ENCODE assay signal across 10 cellular contexts in the genomic region with DNA sequence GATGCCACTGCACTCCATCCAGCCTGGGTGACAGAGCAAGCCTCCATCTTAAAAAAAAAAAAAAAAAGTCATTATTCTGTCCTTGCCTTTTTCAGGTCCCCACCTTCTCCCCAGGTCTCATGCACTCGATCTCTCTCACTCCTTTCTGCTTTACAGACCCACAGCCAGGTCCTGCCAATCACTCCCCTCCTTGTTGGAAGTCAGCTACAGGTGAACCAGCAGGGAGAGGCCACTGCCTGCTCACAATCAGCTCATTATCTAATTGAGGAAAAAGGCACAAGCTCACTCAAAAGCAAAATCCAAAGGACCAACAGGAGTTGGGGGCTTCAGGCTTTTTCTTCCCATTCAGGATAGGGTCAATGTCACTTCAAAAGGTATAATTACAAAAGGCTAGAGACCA. TPM values are rescaled to one million over a fixed set of nuclear protein-coding genes. Genes with fewer than 3 reads are reported as not detected.
A peak's percentile ranks its signal among the peaks of the same experiment; 100 is the strongest.
DNase-seq lines count a peak whose midpoint lies in the region; ATAC-seq and TF ChIP-seq lines count a peak whose summit lies in the region.
"Had no signal": no experiment of that assay in that cellular context is flagged by ENCODE, and none has a peak within 500 bp of the region (broad histone marks: within the 10 kb centered on the region; RNA-seq: fewer than 3 reads in every experiment).

No MANE protein-coding gene starts in this region.

- H3K36me3 Mint-ChIP-seq in T-helper 17 cell (ENCODE audit: low read depth), result peaks cover 6% of the 10 kb centered on the region

- no peak for DNase-seq in GM23248
- no peak for DNase-seq in T-helper 17 cell
- no peak for DNase-seq in fibroblast of mammary gland (ENCODE audit: low read depth)
- DNase-seq in skeletal muscle cell (ENCODE audit: low read depth), result no peak
- DNase-seq in G401 (ENCODE audit: low spot score), result no peak
- DNase-seq in prostate gland (ENCODE audit: low spot score), result no peak

- peak overlapping the region; percentile 96 for H3K4me3 Mint-ChIP-seq in T-helper 17 cell

- H3K4me1 ChIP-seq in GM23248 (ENCODE audit: insufficient read depth), result peaks cover 19% of the 10 kb centered on the region
- peaks cover 8% of the 10 kb centered on the region for H3K4me1 ChIP-seq in prostate gland (replicated peaks)

- H3K27ac Mint-ChIP-seq in T-helper 17 cell, result peak overlapping the region; percentile 85

- H4K20me1 ChIP-seq in GM23248 (ENCODE audit: insufficient read depth), result no peaks in the 10 kb centered on the region

- peaks cover 64% of the 10 kb centered on the region for H3K79me2 ChIP-seq in GM23248 (ENCODE audit: insufficient read depth)

- in situ Hi-C loops in GM23248 (cut with MboI), result no loop called here
- in situ Hi-C loops in G401 (cut with HindIII; ENCODE audit: low sequenced_read_pairs), result no loop called here

- H3K27me3 ChIP-seq in GM23248 (replicated peaks; ENCODE audit: insufficient read depth) (no peaks in the 10 kb centered on the region), prostate gland (replicated peaks; ENCODE audit: insufficient read depth) (no peaks in the 10 kb centered on the region)
- H3K27me3 ChIP-seq: cardiac muscle cell had no signal

- H3K9me3 ChIP-seq in GM23248 (ENCODE audit: low read depth) (no peaks in the 10 kb centered on the region), T-helper 17 cell (ENCODE audit: control insufficient read depth, low read length, poor library complexity, severe bottlenecking) (no peaks in the 10 kb centered on the region), prostate gland (no peaks in the 10 kb centered on the region)

- H3F3A ChIP-seq in GM23248 (ENCODE audit: insufficient read depth), result peaks cover 37% of the 10 kb centered on the region

- H3K9me2 ChIP-seq in GM23248 (ENCODE audit: insufficient read depth), result no peaks in the 10 kb centered on the region

- TF ChIP-seq CTCF in fibroblast of mammary gland (conservative IDR thresholded peaks at IDR 0.05; ENCODE audit: control insufficient read depth, insufficient read depth, low read depth, low read length) (no peak), prostate gland (IDR thresholded peaks at IDR 0.05) (no peak)

- ATAC-seq in T-helper 17 cell (no peak), HG03175 (IDR thresholded peaks at IDR 0.05; ENCODE audit: unreplicated experiment) (no peak), GM18511 (IDR thresholded peaks at IDR 0.05; ENCODE audit: unreplicated experiment) (no peak)

- no peaks in the 10 kb centered on the region for H3K27me3 Mint-ChIP-seq in T-helper 17 cell

- H3K9ac ChIP-seq in GM23248, result peak overlapping the region; percentile 91

- H2AFZ ChIP-seq in GM23248, result no peak overlapping the region

- no peak for TF ChIP-seq POLR2A in prostate gland (IDR thresholded peaks at IDR 0.05)

- H3K4me2 ChIP-seq in GM23248 (ENCODE audit: unreplicated experiment), result peak overlapping the region; percentile 97

- H3K36me3 ChIP-seq in GM23248 (ENCODE audit: low read depth), result no peaks in the 10 kb centered on the region
- no peaks in the 10 kb centered on the region for H3K36me3 ChIP-seq in prostate gland
- H3K36me3 ChIP-seq: cardiac muscle cell had no signal

- peak overlapping the region; percentile 74 for H3K27ac ChIP-seq in GM23248
- peak overlapping the region in 1 of 2 donors; percentile 87 for H3K27ac ChIP-seq in prostate gland
- H3K27ac ChIP-seq: cardiac muscle cell, HL-60 had no signal

- intact Hi-C loops in prostate gland (cut with DNase I), result no loop called here

- WGBS in GM23248 (ENCODE audit: low coverage in 1 of 2, low lambda C conversion rate in 2 of 2, missing lambda C conversion rate in 2 of 2), 2 experiments, result 96 to 100% methylated on average over 1 of the region's 1 CpG
- WGBS in prostate gland, result 75% methylated on average over 1 of the region's 1 CpG

- H3K4me1 Mint-ChIP-seq in T-helper 17 cell, result peaks cover 38% of the 10 kb centered on the region

- H3K4me3 ChIP-seq in GM23248, result peak overlapping the region; percentile 97
- H3K4me3 ChIP-seq in fibroblast of mammary gland (ENCODE audit: control insufficient read depth, low read depth, low read length), result peak overlapping the region; percentile 8
- peak overlapping the region; percentile 88 for H3K4me3 ChIP-seq in skeletal muscle cell (ENCODE audit: low read depth, low read length)
- peak overlapping the region in 1 of 2 donors; percentile 93 for H3K4me3 ChIP-seq in prostate gland

RNA-seq across cellular contexts. Expression of gene WDFY1, which starts 2.0 kb away (rescaled TPM):
- 76.9 and 81.2 TPM in 2 replicates for total RNA-seq in GM23248 (2014; rRNA removed; shearing (Covaris generic))
- polyA plus RNA-seq in GM23248 (2016; fragmentation: Nextera tagmentation; extraction: Ambion mirVana), result 60.6 and 65.1 TPM in 2 replicates
- total RNA-seq in T-helper 17 cell (10 to 100 TPM; 36.9 to 44.8 TPM), prostate gland (10 to 100 TPM; 38.8 to 42.9 TPM)
- 84.2 and 108 TPM in 2 replicates for total RNA-seq in G401 (2014; rRNA removed; shearing (Covaris generic))

RNA-seq across cellular contexts. Expression of gene MRPL44, which starts 14.1 kb away (rescaled TPM):
- total RNA-seq in GM23248 (2014; rRNA removed; shearing (Covaris generic)), result 34.4 and 34.9 TPM in 2 replicates
- 24.1 and 27.8 TPM in 2 replicates for polyA plus RNA-seq in GM23248 (2016; fragmentation: Nextera tagmentation; extraction: Ambion mirVana)
- total RNA-seq in T-helper 17 cell (10 to 100 TPM; 21.8 to 30.5 TPM), prostate gland (10 to 100 TPM; 33.1 to 33.5 TPM)
- 67.1 and 97.6 TPM in 2 replicates for total RNA-seq in G401 (2014; rRNA removed; shearing (Covaris generic))
